Comparison of ENCODE assay signal across 1 cellular context in the genomic region with DNA sequence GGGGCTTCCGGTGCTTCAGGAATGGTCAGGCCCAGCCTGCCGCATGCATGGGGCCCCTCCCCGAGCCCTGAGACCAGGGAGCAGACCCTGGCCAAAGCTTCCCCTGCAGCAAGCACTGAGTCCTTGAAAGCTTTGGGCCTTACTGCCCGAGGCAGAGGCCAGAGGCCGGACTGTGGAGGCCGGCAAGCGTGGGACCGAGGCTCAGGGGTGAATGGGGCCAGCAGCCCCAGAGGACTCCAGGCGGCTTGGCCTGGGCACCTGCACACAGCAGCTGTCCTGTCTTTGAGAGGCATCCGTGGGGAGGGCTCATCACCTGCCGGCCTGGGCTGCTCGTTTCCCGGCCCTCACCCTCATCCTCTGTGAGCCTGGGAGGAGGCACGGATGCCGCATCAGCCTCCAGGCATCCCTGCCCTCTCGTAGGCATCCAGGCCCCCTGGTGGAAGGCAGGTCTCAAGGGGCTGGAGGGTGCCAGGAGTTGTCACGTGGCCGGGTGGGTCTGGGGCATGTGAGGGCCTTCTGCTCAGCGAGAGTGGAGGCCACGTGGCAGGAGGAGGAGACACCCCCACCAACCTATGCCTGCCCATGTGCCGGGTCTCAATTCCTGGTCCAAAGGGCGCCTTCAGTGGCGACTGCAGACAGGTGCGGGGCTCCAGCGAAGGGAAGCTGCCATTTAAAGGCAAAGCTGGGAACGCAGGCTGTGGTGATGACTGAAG.
A peak's percentile ranks its signal among the peaks of the same experiment; 100 is the strongest.
TF ChIP-seq lines count a peak whose summit lies in the region.

No MANE protein-coding gene starts in this region.

TF ChIP-seq in HepG2, 621 proteins besides CTCF, POLR2A, EP300 and RAD21 (continues in another document):
- TF ChIP-seq SMC3 (IDR thresholded peaks at IDR 0.05; ENCODE audit: low read length) = no peak; the same call in 1 of the 2 replicates
- peak; percentile 57 for TF ChIP-seq SAP130 (CRISPR knock-in tag; IDR thresholded peaks at IDR 0.05; ENCODE audit: low read depth)
- TF ChIP-seq ZNF234 (CRISPR knock-in tag; conservative IDR thresholded peaks at IDR 0.05) = no peak
- peak; percentile 58 for TF ChIP-seq RXRB (CRISPR knock-in tag; IDR thresholded peaks at IDR 0.05; ENCODE audit: borderline replicate concordance)
- TF ChIP-seq ZFP36L2 (CRISPR knock-in tag; IDR thresholded peaks at IDR 0.05) = no peak
- TF ChIP-seq XRCC5 (optimal IDR thresholded peaks at IDR 0.05; ENCODE audit: low read length) = peak; percentile 27
- TF ChIP-seq SRSF9 (IDR thresholded peaks at IDR 0.05; ENCODE audit: borderline replicate concordance, insufficient read depth, low read depth, low read length, poor library complexity, severe bottlenecking) = no peak
- TF ChIP-seq KAT8 (CRISPR knock-in tag; IDR thresholded peaks at IDR 0.05) = peak; percentile 32; the same call in 1 of the 2 replicates
- TF ChIP-seq ZNF839 (CRISPR knock-in tag; IDR thresholded peaks at IDR 0.05; ENCODE audit: borderline replicate concordance) = no peak
- TF ChIP-seq KDM1A (CRISPR knock-in tag; IDR thresholded peaks at IDR 0.05) = no peak
- TF ChIP-seq DNMT3B (CRISPR knock-in tag; conservative IDR thresholded peaks at IDR 0.05) = no peak
- TF ChIP-seq, protein P1, sequence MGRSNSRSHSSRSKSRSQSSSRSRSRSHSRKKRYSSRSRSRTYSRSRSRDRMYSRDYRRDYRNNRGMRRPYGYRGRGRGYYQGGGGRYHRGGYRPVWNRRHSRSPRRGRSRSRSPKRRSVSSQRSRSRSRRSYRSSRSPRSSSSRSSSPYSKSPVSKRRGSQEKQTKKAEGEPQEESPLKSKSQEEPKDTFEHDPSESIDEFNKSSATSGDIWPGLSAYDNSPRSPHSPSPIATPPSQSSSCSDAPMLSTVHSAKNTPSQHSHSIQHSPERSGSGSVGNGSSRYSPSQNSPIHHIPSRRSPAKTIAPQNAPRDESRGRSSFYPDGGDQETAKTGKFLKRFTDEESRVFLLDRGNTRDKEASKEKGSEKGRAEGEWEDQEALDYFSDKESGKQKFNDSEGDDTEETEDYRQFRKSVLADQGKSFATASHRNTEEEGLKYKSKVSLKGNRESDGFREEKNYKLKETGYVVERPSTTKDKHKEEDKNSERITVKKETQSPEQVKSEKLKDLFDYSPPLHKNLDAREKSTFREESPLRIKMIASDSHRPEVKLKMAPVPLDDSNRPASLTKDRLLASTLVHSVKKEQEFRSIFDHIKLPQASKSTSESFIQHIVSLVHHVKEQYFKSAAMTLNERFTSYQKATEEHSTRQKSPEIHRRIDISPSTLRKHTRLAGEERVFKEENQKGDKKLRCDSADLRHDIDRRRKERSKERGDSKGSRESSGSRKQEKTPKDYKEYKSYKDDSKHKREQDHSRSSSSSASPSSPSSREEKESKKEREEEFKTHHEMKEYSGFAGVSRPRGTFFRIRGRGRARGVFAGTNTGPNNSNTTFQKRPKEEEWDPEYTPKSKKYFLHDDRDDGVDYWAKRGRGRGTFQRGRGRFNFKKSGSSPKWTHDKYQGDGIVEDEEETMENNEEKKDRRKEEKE (IDR thresholded peaks at IDR 0.05) = no peak
- TF ChIP-seq MYC (CRISPR knock-in tag; IDR thresholded peaks at IDR 0.05; ENCODE audit: borderline replicate concordance) = peak; percentile 76; the same call in 1 of the 2 replicates
- peak; percentile 74 for TF ChIP-seq HNF4A (CRISPR knock-in tag; IDR thresholded peaks at IDR 0.05)
- TF ChIP-seq, protein P2, sequence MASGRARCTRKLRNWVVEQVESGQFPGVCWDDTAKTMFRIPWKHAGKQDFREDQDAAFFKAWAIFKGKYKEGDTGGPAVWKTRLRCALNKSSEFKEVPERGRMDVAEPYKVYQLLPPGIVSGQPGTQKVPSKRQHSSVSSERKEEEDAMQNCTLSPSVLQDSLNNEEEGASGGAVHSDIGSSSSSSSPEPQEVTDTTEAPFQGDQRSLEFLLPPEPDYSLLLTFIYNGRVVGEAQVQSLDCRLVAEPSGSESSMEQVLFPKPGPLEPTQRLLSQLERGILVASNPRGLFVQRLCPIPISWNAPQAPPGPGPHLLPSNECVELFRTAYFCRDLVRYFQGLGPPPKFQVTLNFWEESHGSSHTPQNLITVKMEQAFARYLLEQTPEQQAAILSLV (CRISPR knock-in tag; IDR thresholded peaks at IDR 0.05; ENCODE audit: borderline replicate concordance) = 0 out of 2 replicates have a peak, but pooled peaks have one; percentile 43
- no peak for TF ChIP-seq ZNF121 (CRISPR knock-in tag; IDR thresholded peaks at IDR 0.05)
- TF ChIP-seq, protein P3, sequence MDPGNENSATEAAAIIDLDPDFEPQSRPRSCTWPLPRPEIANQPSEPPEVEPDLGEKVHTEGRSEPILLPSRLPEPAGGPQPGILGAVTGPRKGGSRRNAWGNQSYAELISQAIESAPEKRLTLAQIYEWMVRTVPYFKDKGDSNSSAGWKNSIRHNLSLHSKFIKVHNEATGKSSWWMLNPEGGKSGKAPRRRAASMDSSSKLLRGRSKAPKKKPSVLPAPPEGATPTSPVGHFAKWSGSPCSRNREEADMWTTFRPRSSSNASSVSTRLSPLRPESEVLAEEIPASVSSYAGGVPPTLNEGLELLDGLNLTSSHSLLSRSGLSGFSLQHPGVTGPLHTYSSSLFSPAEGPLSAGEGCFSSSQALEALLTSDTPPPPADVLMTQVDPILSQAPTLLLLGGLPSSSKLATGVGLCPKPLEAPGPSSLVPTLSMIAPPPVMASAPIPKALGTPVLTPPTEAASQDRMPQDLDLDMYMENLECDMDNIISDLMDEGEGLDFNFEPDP (CRISPR knock-in tag; conservative IDR thresholded peaks at IDR 0.05) = no peak
- TF ChIP-seq, protein P4, sequence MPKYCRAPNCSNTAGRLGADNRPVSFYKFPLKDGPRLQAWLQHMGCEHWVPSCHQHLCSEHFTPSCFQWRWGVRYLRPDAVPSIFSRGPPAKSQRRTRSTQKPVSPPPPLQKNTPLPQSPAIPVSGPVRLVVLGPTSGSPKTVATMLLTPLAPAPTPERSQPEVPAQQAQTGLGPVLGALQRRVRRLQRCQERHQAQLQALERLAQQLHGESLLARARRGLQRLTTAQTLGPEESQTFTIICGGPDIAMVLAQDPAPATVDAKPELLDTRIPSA (CRISPR knock-in tag; IDR thresholded peaks at IDR 0.05; ENCODE audit: borderline replicate concordance) = no peak
- TF ChIP-seq RAD51 (IDR thresholded peaks at IDR 0.05; ENCODE audit: borderline replicate concordance) = peak; percentile 77
- TF ChIP-seq GABPA (IDR thresholded peaks at IDR 0.05; ENCODE audit: low read depth, low read length) = no peak
- no peak for TF ChIP-seq GABPA (CRISPR knock-in tag; IDR thresholded peaks at IDR 0.05; ENCODE audit: low read depth)
- TF ChIP-seq ZNF350 (CRISPR knock-in tag; IDR thresholded peaks at IDR 0.05; ENCODE audit: borderline replicate concordance, low read depth) = peak; percentile 19; the same call in 1 of the 2 replicates
- TF ChIP-seq ZFP90 (CRISPR knock-in tag; IDR thresholded peaks at IDR 0.05; ENCODE audit: borderline replicate concordance) = no peak
- TF ChIP-seq NCOA2 (CRISPR knock-in tag; IDR thresholded peaks at IDR 0.05) = peak; percentile 28; the same call in 1 of the 2 replicates
- TF ChIP-seq NFKBIZ (CRISPR knock-in tag; IDR thresholded peaks at IDR 0.05) = 0 out of 2 replicates have a peak, but pooled peaks have one; percentile 31
- TF ChIP-seq NFE2L1 (CRISPR knock-in tag; IDR thresholded peaks at IDR 0.05; ENCODE audit: borderline replicate concordance) = no peak
- TF ChIP-seq POLR2AphosphoS5 (IDR thresholded peaks at IDR 0.05; ENCODE audit: low read depth, low read length) = no peak
- 0 out of 2 replicates have a peak, but pooled peaks have one; percentile 39 for TF ChIP-seq RXRA (CRISPR knock-in tag; IDR thresholded peaks at IDR 0.05)
- TF ChIP-seq, protein P5, sequence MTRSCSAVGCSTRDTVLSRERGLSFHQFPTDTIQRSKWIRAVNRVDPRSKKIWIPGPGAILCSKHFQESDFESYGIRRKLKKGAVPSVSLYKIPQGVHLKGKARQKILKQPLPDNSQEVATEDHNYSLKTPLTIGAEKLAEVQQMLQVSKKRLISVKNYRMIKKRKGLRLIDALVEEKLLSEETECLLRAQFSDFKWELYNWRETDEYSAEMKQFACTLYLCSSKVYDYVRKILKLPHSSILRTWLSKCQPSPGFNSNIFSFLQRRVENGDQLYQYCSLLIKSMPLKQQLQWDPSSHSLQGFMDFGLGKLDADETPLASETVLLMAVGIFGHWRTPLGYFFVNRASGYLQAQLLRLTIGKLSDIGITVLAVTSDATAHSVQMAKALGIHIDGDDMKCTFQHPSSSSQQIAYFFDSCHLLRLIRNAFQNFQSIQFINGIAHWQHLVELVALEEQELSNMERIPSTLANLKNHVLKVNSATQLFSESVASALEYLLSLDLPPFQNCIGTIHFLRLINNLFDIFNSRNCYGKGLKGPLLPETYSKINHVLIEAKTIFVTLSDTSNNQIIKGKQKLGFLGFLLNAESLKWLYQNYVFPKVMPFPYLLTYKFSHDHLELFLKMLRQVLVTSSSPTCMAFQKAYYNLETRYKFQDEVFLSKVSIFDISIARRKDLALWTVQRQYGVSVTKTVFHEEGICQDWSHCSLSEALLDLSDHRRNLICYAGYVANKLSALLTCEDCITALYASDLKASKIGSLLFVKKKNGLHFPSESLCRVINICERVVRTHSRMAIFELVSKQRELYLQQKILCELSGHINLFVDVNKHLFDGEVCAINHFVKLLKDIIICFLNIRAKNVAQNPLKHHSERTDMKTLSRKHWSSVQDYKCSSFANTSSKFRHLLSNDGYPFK (CRISPR knock-in tag; IDR thresholded peaks at IDR 0.05; ENCODE audit: borderline replicate concordance) = no peak
- no peak for TF ChIP-seq ZNF101 (CRISPR knock-in tag; IDR thresholded peaks at IDR 0.05; ENCODE audit: borderline replicate concordance, low read depth)
- TF ChIP-seq IKZF4 (CRISPR knock-in tag; IDR thresholded peaks at IDR 0.05; ENCODE audit: borderline replicate concordance, low read depth, not compliant biosample characterization) = peak; percentile 49
- peak; percentile 55; the same call in 1 of the 2 replicates for TF ChIP-seq DMAP1 (CRISPR knock-in tag; IDR thresholded peaks at IDR 0.05)
- TF ChIP-seq, protein P6, sequence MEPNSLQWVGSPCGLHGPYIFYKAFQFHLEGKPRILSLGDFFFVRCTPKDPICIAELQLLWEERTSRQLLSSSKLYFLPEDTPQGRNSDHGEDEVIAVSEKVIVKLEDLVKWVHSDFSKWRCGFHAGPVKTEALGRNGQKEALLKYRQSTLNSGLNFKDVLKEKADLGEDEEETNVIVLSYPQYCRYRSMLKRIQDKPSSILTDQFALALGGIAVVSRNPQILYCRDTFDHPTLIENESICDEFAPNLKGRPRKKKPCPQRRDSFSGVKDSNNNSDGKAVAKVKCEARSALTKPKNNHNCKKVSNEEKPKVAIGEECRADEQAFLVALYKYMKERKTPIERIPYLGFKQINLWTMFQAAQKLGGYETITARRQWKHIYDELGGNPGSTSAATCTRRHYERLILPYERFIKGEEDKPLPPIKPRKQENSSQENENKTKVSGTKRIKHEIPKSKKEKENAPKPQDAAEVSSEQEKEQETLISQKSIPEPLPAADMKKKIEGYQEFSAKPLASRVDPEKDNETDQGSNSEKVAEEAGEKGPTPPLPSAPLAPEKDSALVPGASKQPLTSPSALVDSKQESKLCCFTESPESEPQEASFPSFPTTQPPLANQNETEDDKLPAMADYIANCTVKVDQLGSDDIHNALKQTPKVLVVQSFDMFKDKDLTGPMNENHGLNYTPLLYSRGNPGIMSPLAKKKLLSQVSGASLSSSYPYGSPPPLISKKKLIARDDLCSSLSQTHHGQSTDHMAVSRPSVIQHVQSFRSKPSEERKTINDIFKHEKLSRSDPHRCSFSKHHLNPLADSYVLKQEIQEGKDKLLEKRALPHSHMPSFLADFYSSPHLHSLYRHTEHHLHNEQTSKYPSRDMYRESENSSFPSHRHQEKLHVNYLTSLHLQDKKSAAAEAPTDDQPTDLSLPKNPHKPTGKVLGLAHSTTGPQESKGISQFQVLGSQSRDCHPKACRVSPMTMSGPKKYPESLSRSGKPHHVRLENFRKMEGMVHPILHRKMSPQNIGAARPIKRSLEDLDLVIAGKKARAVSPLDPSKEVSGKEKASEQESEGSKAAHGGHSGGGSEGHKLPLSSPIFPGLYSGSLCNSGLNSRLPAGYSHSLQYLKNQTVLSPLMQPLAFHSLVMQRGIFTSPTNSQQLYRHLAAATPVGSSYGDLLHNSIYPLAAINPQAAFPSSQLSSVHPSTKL (CRISPR knock-in tag; IDR thresholded peaks at IDR 0.05) = peak; percentile 63
- TF ChIP-seq JARID2 (CRISPR knock-in tag; IDR thresholded peaks at IDR 0.05; ENCODE audit: insufficient replicate concordance) = no peak
- TF ChIP-seq ZNF644 (CRISPR knock-in tag; IDR thresholded peaks at IDR 0.05; ENCODE audit: low read depth) = peak; percentile 61; the same call in 1 of the 2 replicates
- TF ChIP-seq ZNF431 (CRISPR knock-in tag; IDR thresholded peaks at IDR 0.05; ENCODE audit: borderline replicate concordance, low read depth) = no peak
- TF ChIP-seq SALL1 (CRISPR knock-in tag; IDR thresholded peaks at IDR 0.05) = peak; percentile 49; the same call in 1 of the 2 replicates
- TF ChIP-seq, protein P7, sequence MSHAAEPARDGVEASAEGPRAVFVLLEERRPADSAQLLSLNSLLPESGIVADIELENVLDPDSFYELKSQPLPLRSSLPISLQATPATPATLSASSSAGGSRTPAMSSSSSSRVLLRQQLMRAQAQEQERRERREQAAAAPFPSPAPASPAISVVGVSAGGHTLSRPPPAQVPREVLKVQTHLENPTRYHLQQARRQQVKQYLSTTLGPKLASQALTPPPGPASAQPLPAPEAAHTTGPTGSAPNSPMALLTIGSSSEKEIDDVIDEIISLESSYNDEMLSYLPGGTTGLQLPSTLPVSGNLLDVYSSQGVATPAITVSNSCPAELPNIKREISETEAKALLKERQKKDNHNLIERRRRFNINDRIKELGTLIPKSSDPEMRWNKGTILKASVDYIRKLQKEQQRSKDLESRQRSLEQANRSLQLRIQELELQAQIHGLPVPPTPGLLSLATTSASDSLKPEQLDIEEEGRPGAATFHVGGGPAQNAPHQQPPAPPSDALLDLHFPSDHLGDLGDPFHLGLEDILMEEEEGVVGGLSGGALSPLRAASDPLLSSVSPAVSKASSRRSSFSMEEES (CRISPR knock-in tag; IDR thresholded peaks at IDR 0.05) = peak; percentile 78
- peak; percentile 74 for TF ChIP-seq BHLHE40 (IDR thresholded peaks at IDR 0.05; ENCODE audit: low read length)
